9 cellular contexts compared by ENCODE assay signal in genomic region chr6:113630738-113631535, GRCh38.
DNase-seq lines count a peak whose midpoint lies in the region; ATAC-seq and TF ChIP-seq lines count a peak whose summit lies in the region.
"Had no signal": no experiment of that assay in that cellular context is flagged by ENCODE, and none has a peak within 500 bp of the region (broad histone marks: within the 10 kb centered on the region; RNA-seq: fewer than 3 reads in every experiment).

No MANE protein-coding gene starts in this region.

- POLR2A ChIA-PET in CD4-positive, alpha-beta memory T cell (lab: Charles Lee; ENCODE audit: partially characterized antibody): no interaction called here

- no peaks in the 10 kb centered on the region for H3K36me3 ChIP-seq in CD4-positive, alpha-beta memory T cell (ENCODE audit: insufficient read depth, low read length)
- H3K36me3 ChIP-seq in heart right ventricle: no peaks in the 10 kb centered on the region

- H3K4me3 ChIP-seq in CD4-positive, alpha-beta memory T cell (ENCODE audit: low read length in 2 of 2): no peak overlapping the region
- peak overlapping the region in 1 of 10 donors; percentile 20 for H3K4me3 ChIP-seq in heart right ventricle

- CTCF ChIA-PET in CD4-positive, alpha-beta memory T cell (lab: Charles Lee; ENCODE audit: partially characterized antibody): no interaction called here

- no peaks in the 10 kb centered on the region for H3K36me3 Mint-ChIP-seq in CD4-positive, alpha-beta memory T cell

- peaks cover 0 to 1% of the 10 kb centered on the region in 2 donors for H3K27me3 Mint-ChIP-seq in CD4-positive, alpha-beta memory T cell

- H3K4me3 Mint-ChIP-seq in CD4-positive, alpha-beta memory T cell: peak overlapping the region; percentile 64 to 87 (median 78)

- H3K4me1 ChIP-seq in CD4-positive, alpha-beta memory T cell (ENCODE audit: insufficient read depth, low read length): peaks cover 29% of the 10 kb centered on the region
- H3K4me1 ChIP-seq in heart right ventricle: peaks cover 0 to 71% (median 40%) of the 10 kb centered on the region in 9 donors
- H3K4me1 ChIP-seq: parathyroid adenoma had no signal

- peaks cover 0 to 4% (median 0%) of the 10 kb centered on the region in 8 donors for H3K9me3 Mint-ChIP-seq in CD4-positive, alpha-beta memory T cell

- ATAC-seq in GM19372 (IDR thresholded peaks at IDR 0.05; ENCODE audit: low read depth, unreplicated experiment) (peak; percentile 58), HG03378 (IDR thresholded peaks at IDR 0.05; ENCODE audit: unreplicated experiment) (peak; percentile 54), heart right ventricle (peak in 7 of 8 donors; percentile 52 to 82 (median 72))

- no peaks in the 10 kb centered on the region for H3K27me3 ChIP-seq in CD4-positive, alpha-beta memory T cell (ENCODE audit: insufficient read depth, low read length)
- no peaks in the 10 kb centered on the region for H3K27me3 ChIP-seq in heart right ventricle

- no peak overlapping the region for H3K27ac ChIP-seq in CD4-positive, alpha-beta memory T cell (ENCODE audit: low read depth, low read length)
- peak overlapping the region in 8 of 10 donors; percentile 12 to 85 (median 59) for H3K27ac ChIP-seq in heart right ventricle
- H3K27ac ChIP-seq: parathyroid adenoma had no signal

- peak overlapping the region; percentile 67 to 91 (median 82) for H3K27ac Mint-ChIP-seq in CD4-positive, alpha-beta memory T cell

- intact Hi-C loops in CD4-positive, alpha-beta memory T cell (cut with micrococcal nuclease): no loop called here
- intact Hi-C loops in heart right ventricle (cut with DNase I): loop anchor here in 2 of 10 donors (10.0 kb wide), 1 partner anchor 224 kb away; the partner anchor contains the start of gene MARCKS (in 2 of the 2)

- peak; percentile 11 to 40 (median 24) for DNase-seq in CD4-positive, alpha-beta memory T cell
- peak; percentile 17 to 29 for DNase-seq in activated CD4-positive, alpha-beta T cell treated with anti-CD3 and anti-CD28 coated beads, Interleukin-2, amount 50 U/mL, for 48 hours
- peak in 1 of 2 donors; percentile 17 for DNase-seq in heart right ventricle
- peak; percentile 39 for DNase-seq in stimulated activated CD4-positive, alpha-beta T cell treated with anti-CD3 and anti-CD28 coated beads, Interleukin-1b, Interleukin-23, amount 100 ng/mL, for 48 hours
- no peak for DNase-seq in NCI-H748 treated with DMSO at 0.1 percent for 48 hours (lab: John Stamatoyannopoulos, UW)
- no peak for DNase-seq in NCI-H1694 treated with DMSO at 0.1 percent for 48 hours (lab: John Stamatoyannopoulos, UW)

- 62 to 73% methylated on average over 7 of the region's 7 CpGs for WGBS in heart right ventricle, 2 donors

- peaks cover 16 to 31% (median 23%) of the 10 kb centered on the region in 4 donors for H3K4me1 Mint-ChIP-seq in CD4-positive, alpha-beta memory T cell

- H3K9me3 ChIP-seq in CD4-positive, alpha-beta memory T cell (ENCODE audit: control insufficient read depth in 1 of 2, low read length in 2 of 2): no peaks in the 10 kb centered on the region
- no peaks in the 10 kb centered on the region for H3K9me3 ChIP-seq in heart right ventricle

- TF ChIP-seq CTCF in heart right ventricle (IDR thresholded peaks at IDR 0.05): no peak

Comparison
In these comparisons a context has a peak if more than half of its experiments do, and no peak if none do; other contexts are left out.
1. DNase-seq: peak in CD4-positive, alpha-beta memory T cell (5 of 5), activated CD4-positive, alpha-beta T cell treated with anti-CD3 and anti-CD28 coated beads, Interleukin-2, amount 50 U/mL, for 48 hours (2 of 2) and stimulated activated CD4-positive, alpha-beta T cell treated with anti-CD3 and anti-CD28 coated beads, Interleukin-1b, Interleukin-23, amount 100 ng/mL, for 48 hours (single experiment); none in NCI-H748 treated with DMSO at 0.1 percent for 48 hours (single experiment) and NCI-H1694 treated with DMSO at 0.1 percent for 48 hours (single experiment).
2. Peak in every context shown above with its lines, with median percentiles within 50 percentile points of each other: ATAC-seq.